Comparison of ENCODE assay signal across 25 cellular contexts in genomic region chr20:23278172-23278571, GRCh38.
"Had no signal": no experiment of that assay in that cellular context is flagged by ENCODE, and none has a peak within 500 bp of the region (broad histone marks: within the 10 kb centered on the region; RNA-seq: fewer than 3 reads in every experiment).

No MANE protein-coding gene starts in this region.

- ATAC-seq: left colon; left lung; lower lobe of right lung; naive thymus-derived CD8-positive, alpha-beta T cell; pancreas; right cardiac atrium; sciatic nerve; stimulated activated naive B cell treated with anti-CD40 and anti-IgM and Interleukin-4, amounts not matched to agents 10 μg/mL and 1 μg/mL and 100 μg/mL, for 72 hours; stimulated activated naive CD8-positive, alpha-beta T cell treated with anti-CD3 and anti-CD28 coated beads, Interleukin-15, Interleukin-2, amounts not matched to agents 100 U/mL and 50 U/mL, for 24 hours had no signal

- DNase-seq: immature natural killer cell; kidney; left colon; left lung; lower lobe of right lung; mammary epithelial cell; mesenchymal stem cell; naive thymus-derived CD8-positive, alpha-beta T cell; nucleus accumbens; pancreas; posterior cingulate gyrus; retina; right cardiac atrium; stimulated activated CD4-positive, alpha-beta T cell treated with anti-CD3 and anti-CD28 coated beads, Interleukin-12 subunit alpha, Interleukin-12 subunit beta, amount 100 ng/mL, for 4 hours; stimulated activated CD4-positive, alpha-beta T cell treated with anti-CD3 and anti-CD28 coated beads, Interleukin-15, amount 100 ng/mL, for 24 hours; stimulated activated CD4-positive, alpha-beta T cell treated with anti-CD3 and anti-CD28 coated beads, Interleukin-2, amount 100 ng/mL, for 24 hours; stimulated activated CD4-positive, alpha-beta T cell treated with anti-CD3 and anti-CD28 coated beads, Interleukin-4, amount 100 ng/mL, for 1 hour; stimulated activated naive B cell treated with anti-CD40 and anti-IgM and Interleukin-4, amounts not matched to agents 10 μg/mL and 1 μg/mL and 100 μg/mL, for 72 hours; stimulated activated naive CD8-positive, alpha-beta T cell treated with anti-CD3 and anti-CD28 coated beads, Interleukin-15, Interleukin-2, amounts not matched to agents 100 U/mL and 50 U/mL, for 24 hours; stomach; testis; thyroid gland; transverse colon; upper lobe of left lung had no signal
